ENCODE assay signal across 9 cellular contexts in genomic region chr16:1300664-1301476, GRCh38. TPM values are rescaled to one million over a fixed set of nuclear protein-coding genes. Genes with fewer than 3 reads are reported as not detected.
DNase-seq lines count a peak whose midpoint lies in the region; ATAC-seq and TF ChIP-seq lines count a peak whose summit lies in the region.
"Had no signal": no experiment of that assay in that cellular context is flagged by ENCODE, and none has a peak within 500 bp of the region (broad histone marks: within the 10 kb centered on the region; RNA-seq: fewer than 3 reads in every experiment).

No MANE protein-coding gene starts in this region.

- TF ChIP-seq CTCF in PC-3 (conservative IDR thresholded peaks at IDR 0.05; ENCODE audit: low read depth, low read length): peak; percentile 72
- TF ChIP-seq CTCF in testis (IDR thresholded peaks at IDR 0.05): peak; percentile 45 to 68 (median 58)

- whole genome bisulfite sequencing in testis, 2 donors: 28 to 60% methylated on average over 1 to 42 of the region's 42 CpGs

- no peaks in the 10 kb centered on the region for H3K9me2 ChIP-seq in PC-3 (replicated peaks; ENCODE audit: low read length)

- H3K27ac ChIP-seq in PC-3 (ENCODE audit: low read length): no peak overlapping the region
- no peak overlapping the region for H3K27ac ChIP-seq in testis

- H3K79me2 ChIP-seq in PC-3 (ENCODE audit: low read length): no peaks in the 10 kb centered on the region

- H3K36me3 ChIP-seq in PC-3 (ENCODE audit: low read depth, low read length) (no peaks in the 10 kb centered on the region), testis (ENCODE audit: low read depth, missing control alignments) (no peaks in the 10 kb centered on the region)

- no peaks in the 10 kb centered on the region for H4K20me1 ChIP-seq in PC-3 (ENCODE audit: low read length)

- peak overlapping the region; percentile 57 for H3K4me2 ChIP-seq in PC-3 (ENCODE audit: low read length)

- no peak overlapping the region for H3K9ac ChIP-seq in PC-3 (ENCODE audit: low read length)

- H3K4me1 ChIP-seq in PC-3 (ENCODE audit: insufficient read depth, low read length): peaks cover 25% of the 10 kb centered on the region
- no peaks in the 10 kb centered on the region for H3K4me1 ChIP-seq in testis

- POLR2A ChIA-PET in PC-3 (lab: Charles Lee; ENCODE audit: unreplicated experiment): interaction anchor here (0.6 kb wide), 1 partner anchor 377 kb away, joined by 4 read pairs; no protein-coding TSS in a partner anchor

- CTCF ChIA-PET in PC-3 (lab: Charles Lee): no interaction called here

- no TSS peak for BruUV-seq in PC-3 (replicated peaks; lab: Mats Ljungman, UMichigan)

- peak; percentile 91 for DNase-seq in Right ventricle myocardium inferior (ENCODE audit: missing footprints)
- no peak for DNase-seq in cardiac septum (ENCODE audit: low spot score)
- peak; percentile 61 for DNase-seq in PC-3
- DNase-seq in activated T-helper 1 cell treated with Interleukin-2 at 50 U/mL for 16 hours (ENCODE audit: low read depth): peak; percentile 58
- DNase-seq in fibroblast of peridontal ligament (ENCODE audit: extremely low read depth): peak; percentile 5
- peak in 31 of 56 donors; percentile 1 to 76 (median 21) for DNase-seq in nucleus accumbens (lab: John Stamatoyannopoulos, UW)
- peak; percentile 69 for DNase-seq in testis
- no peak for DNase-seq in KG1 (lab: John Stamatoyannopoulos, UW)

- H3K9me3 ChIP-seq in PC-3 (ENCODE audit: low read length) (no peaks in the 10 kb centered on the region), testis (no peaks in the 10 kb centered on the region)

- H3K27me3 ChIP-seq in PC-3 (ENCODE audit: low read length) (no peaks in the 10 kb centered on the region), testis (no peaks in the 10 kb centered on the region)

- no peaks in the 10 kb centered on the region for H3F3A ChIP-seq in PC-3 (ENCODE audit: low read length, unreplicated experiment)

- ATAC-seq in Right ventricle myocardium inferior (peak; percentile 75), PC-3 (peak; percentile 49)

- intact Hi-C loops in Right ventricle myocardium inferior (cut with DNase I): no loop called here
- intact Hi-C loops in cardiac septum (cut with DNase I): no loop called here
- intact Hi-C loops in PC-3 (cut with micrococcal nuclease): no loop called here
- intact Hi-C loops in testis (cut with DNase I; ENCODE audit: low total_unique reads): no loop called here

- peak overlapping the region; percentile 74 for H2AFZ ChIP-seq in PC-3 (ENCODE audit: low read length)

- H3K4me3 ChIP-seq in PC-3 (ENCODE audit: low read length): peak overlapping the region; percentile 21; the same call in 1 of the 2 replicates
- no peak overlapping the region for H3K4me3 ChIP-seq in testis

- TF ChIP-seq POLR2A in testis (IDR thresholded peaks at IDR 0.05): no peak

RNA-seq across cellular contexts. Expression of gene UBE2I, which starts 8.6 kb away (rescaled TPM):
- total RNA-seq in Right ventricle myocardium inferior: 89.4 TPM
- 86.6 TPM for total RNA-seq in cardiac septum
- 71.3 and 116 TPM in 2 replicates for total RNA-seq in PC-3 (2014; rRNA removed)
- 100 to 1,000 TPM; 116 to 127 TPM for total RNA-seq in testis
- 143 TPM for polyA plus RNA-seq in testis (ENCODE audit: insufficient read depth, low read depth, low replicate concordance)

RNA-seq across cellular contexts. Expression of gene BAIAP3, which starts 32.6 kb away (rescaled TPM):
- 1.9 TPM for total RNA-seq in Right ventricle myocardium inferior
- total RNA-seq in cardiac septum: 3.8 TPM
- 13.1 and 18.2 TPM in 2 replicates for total RNA-seq in PC-3 (2014; rRNA removed)
- total RNA-seq in testis: 10 to 100 TPM; 29.8 to 60.4 TPM
- 23.0 TPM for polyA plus RNA-seq in testis (ENCODE audit: insufficient read depth, low read depth, low replicate concordance)

RNA-seq across cellular contexts. Expression of gene TPSD1, which starts 45.0 kb away (rescaled TPM):
- total RNA-seq in Right ventricle myocardium inferior (0.54 TPM), cardiac septum (not detected), PC-3 (2014; rRNA removed) (not detected in 2 replicates), testis (1 to 10 TPM; 1.1 to 1.6 TPM)
- polyA plus RNA-seq in testis (ENCODE audit: insufficient read depth, low read depth, low replicate concordance): 1.1 TPM
- total RNA-seq: pulmonary artery endothelial cell had no signal

RNA-seq across cellular contexts. Expression of gene TSR3, which starts 50.8 kb away (rescaled TPM):
- total RNA-seq in Right ventricle myocardium inferior (54.6 TPM), cardiac septum (55.0 TPM), PC-3 (2014; rRNA removed) (117 and 142 TPM in 2 replicates), testis (10 to 100 TPM; 79.4 to 89.5 TPM)
- 40.9 TPM for polyA plus RNA-seq in testis (ENCODE audit: insufficient read depth, low read depth, low replicate concordance)

RNA-seq across cellular contexts. Expression of gene GNPTG, which starts 50.9 kb away (rescaled TPM):
- 35.0 TPM for total RNA-seq in Right ventricle myocardium inferior
- total RNA-seq in cardiac septum: 32.3 TPM
- total RNA-seq in PC-3 (2014; rRNA removed): 36.0 and 36.3 TPM in 2 replicates
- total RNA-seq in testis: 100 to 1,000 TPM; 106 to 150 TPM
- 67.8 TPM for polyA plus RNA-seq in testis (ENCODE audit: insufficient read depth, low read depth, low replicate concordance)

Comparison
In these comparisons a context has a peak if more than half of its experiments do, and no peak if none do; other contexts are left out.
1. DNase-seq: peak in Right ventricle myocardium inferior (single experiment), PC-3 (single experiment), activated T-helper 1 cell treated with Interleukin-2 at 50 U/mL for 16 hours (single experiment), fibroblast of peridontal ligament (single experiment), nucleus accumbens (31 of 56) and testis (single experiment); none in cardiac septum (single experiment) and KG1 (single experiment).